In genomic region chr3:81951106-81951505, GRCh38 we compare ENCODE assay signal across 2 cellular contexts.
TF ChIP-seq lines count a peak whose summit lies in the region.

No MANE protein-coding gene starts in this region.

TF ChIP-seq in HepG2, 621 proteins besides CTCF, POLR2A, EP300 and RAD21:
- no peak for TF ChIP-seq ZNF703 (CRISPR knock-in tag; IDR thresholded peaks at IDR 0.05; ENCODE audit: borderline replicate concordance)
- no peak for TF ChIP-seq THAP8 (CRISPR knock-in tag; IDR thresholded peaks at IDR 0.05; ENCODE audit: borderline replicate concordance)
- no peak for TF ChIP-seq E2F1 (CRISPR knock-in tag; IDR thresholded peaks at IDR 0.05)
- no peak for TF ChIP-seq DMAP1 (CRISPR knock-in tag; IDR thresholded peaks at IDR 0.05)
- no peak for TF ChIP-seq AGO1 (IDR thresholded peaks at IDR 0.05; ENCODE audit: low read depth, low read length, poor library complexity, severe bottlenecking)
- no peak for TF ChIP-seq CEBPG (CRISPR knock-in tag; IDR thresholded peaks at IDR 0.05)
- TF ChIP-seq GTF2F1 (IDR thresholded peaks at IDR 0.05; ENCODE audit: low read length) = no peak
- no peak for TF ChIP-seq AKAP8 (CRISPR knock-in tag; IDR thresholded peaks at IDR 0.05)
- TF ChIP-seq MATR3 (CRISPR knock-in tag; IDR thresholded peaks at IDR 0.05) = no peak
- no peak for TF ChIP-seq FOXC1 (CRISPR knock-in tag; IDR thresholded peaks at IDR 0.05; ENCODE audit: borderline replicate concordance)
- no peak for TF ChIP-seq ZIK1 (CRISPR knock-in tag; IDR thresholded peaks at IDR 0.05; ENCODE audit: borderline replicate concordance, low read depth)
- no peak for TF ChIP-seq ZNF589 (CRISPR knock-in tag; conservative IDR thresholded peaks at IDR 0.05)
- TF ChIP-seq ZNF766 (CRISPR knock-in tag; IDR thresholded peaks at IDR 0.05; ENCODE audit: borderline replicate concordance) = no peak
- TF ChIP-seq PCBP2 (optimal IDR thresholded peaks at IDR 0.05; ENCODE audit: low read depth, low read length, poor library complexity, severe bottlenecking) = no peak
- no peak for TF ChIP-seq HNF1A (IDR thresholded peaks at IDR 0.05; ENCODE audit: low read depth)
- no peak for TF ChIP-seq HNF1A (CRISPR knock-in tag; IDR thresholded peaks at IDR 0.05; ENCODE audit: borderline replicate concordance)
- TF ChIP-seq U2AF2 (IDR thresholded peaks at IDR 0.05; ENCODE audit: low read depth, low read length) = no peak

TF ChIP-seq in HCT116, 20 proteins besides CTCF, POLR2A, EP300 and RAD21:
- TF ChIP-seq ATF3 (IDR thresholded peaks at IDR 0.05) (no peak), EGR1 (IDR thresholded peaks at IDR 0.05; ENCODE audit: low read depth) (no peak), EZH2 (IDR thresholded peaks at IDR 0.05) (no peak), POLR2AphosphoS5 (IDR thresholded peaks at IDR 0.05; ENCODE audit: low read depth, low read length) (no peak), SIN3A (IDR thresholded peaks at IDR 0.05; ENCODE audit: low read depth) (no peak), REST (IDR thresholded peaks at IDR 0.05; ENCODE audit: low read depth) (no peak), ELF1 (IDR thresholded peaks at IDR 0.05; ENCODE audit: borderline replicate concordance, low read depth) (no peak), ZNF274 (IDR thresholded peaks at IDR 0.05; ENCODE audit: low read depth, low read length) (no peak), YY1 (IDR thresholded peaks at IDR 0.05; ENCODE audit: extremely low read depth, insufficient replicate concordance, low read depth, low read length) (no peak), EZH2phosphoT487 (IDR thresholded peaks at IDR 0.05; ENCODE audit: borderline replicate concordance) (no peak), JUND (IDR thresholded peaks at IDR 0.05) (no peak)
